7 cellular contexts compared by ENCODE assay signal in genomic region chr16:56682703-56683397, GRCh38.
DNase-seq lines count a peak whose midpoint lies in the region; ATAC-seq and TF ChIP-seq lines count a peak whose summit lies in the region.

No MANE protein-coding gene starts in this region.

- H3K36me3 ChIP-seq in KMS-11 (ENCODE audit: insufficient read depth) = no peaks in the 10 kb centered on the region
- no peaks in the 10 kb centered on the region for H3K36me3 ChIP-seq in muscle layer of colon (ENCODE audit: insufficient read depth, low read length)

- H3K27ac ChIP-seq in KMS-11 (no peak overlapping the region), caudate nucleus (ENCODE audit: low read depth, low read length) (peak overlapping the region; percentile 86), muscle layer of colon (ENCODE audit: low read depth, low read length) (peak overlapping the region; percentile 78)

- H3K9ac ChIP-seq in KMS-11 (peak overlapping the region; percentile 72; the same call in 1 of the 2 replicates), muscle layer of colon (ENCODE audit: low read length) (peak overlapping the region; percentile 62)

- no peak for TF ChIP-seq CTCF in KMS-11 (conservative IDR thresholded peaks at IDR 0.05; ENCODE audit: low read depth, low read length)

- H4K20me1 ChIP-seq in KMS-11 (ENCODE audit: insufficient read depth) = no peaks in the 10 kb centered on the region

- peaks cover 8% of the 10 kb centered on the region for H3K4me1 ChIP-seq in KMS-11 (ENCODE audit: low read depth, poor library complexity, severe bottlenecking)
- H3K4me1 ChIP-seq in muscle layer of colon (ENCODE audit: insufficient read depth, low read length) = peaks cover 30% of the 10 kb centered on the region

- peak overlapping the region; percentile 98 for H3K4me2 ChIP-seq in KMS-11

- H3K79me2 ChIP-seq in KMS-11 (ENCODE audit: insufficient read depth, low read depth) = no peaks in the 10 kb centered on the region

- ATAC-seq in GM19372 (IDR thresholded peaks at IDR 0.05; ENCODE audit: low read depth, unreplicated experiment) = peak; percentile 13

- peak overlapping the region; percentile 99 for H2AFZ ChIP-seq in KMS-11 (ENCODE audit: low read depth)

- H3K27me3 ChIP-seq in KMS-11 (ENCODE audit: insufficient read depth, low read depth) = no peaks in the 10 kb centered on the region
- H3K27me3 ChIP-seq in muscle layer of colon (ENCODE audit: control insufficient read depth in 1 of 2, insufficient read depth in 2 of 2, low read length in 2 of 2) = no peaks in the 10 kb centered on the region

- DNase-seq in caudate nucleus (lab: John Stamatoyannopoulos, UW) (peak in 1 of 61 donors; percentile 56), HuH-7.5 (ENCODE audit: low spot score) (no peak), DMS153 (lab: John Stamatoyannopoulos, UW) (no peak), OCI-M1 (lab: John Stamatoyannopoulos, UW) (no peak)

- H3K4me3 ChIP-seq in KMS-11 (IDR thresholded peaks at IDR 0.05; ENCODE audit: insufficient read depth, low read depth, low read length) (no peak overlapping the region), muscle layer of colon (ENCODE audit: low read depth in 1 of 2, low read length in 2 of 2) (peak overlapping the region; percentile 61 to 74)

- H3K9me3 ChIP-seq in muscle layer of colon (ENCODE audit: low read length) = no peaks in the 10 kb centered on the region
